29 cellular contexts compared by ENCODE assay signal in the genomic region with DNA sequence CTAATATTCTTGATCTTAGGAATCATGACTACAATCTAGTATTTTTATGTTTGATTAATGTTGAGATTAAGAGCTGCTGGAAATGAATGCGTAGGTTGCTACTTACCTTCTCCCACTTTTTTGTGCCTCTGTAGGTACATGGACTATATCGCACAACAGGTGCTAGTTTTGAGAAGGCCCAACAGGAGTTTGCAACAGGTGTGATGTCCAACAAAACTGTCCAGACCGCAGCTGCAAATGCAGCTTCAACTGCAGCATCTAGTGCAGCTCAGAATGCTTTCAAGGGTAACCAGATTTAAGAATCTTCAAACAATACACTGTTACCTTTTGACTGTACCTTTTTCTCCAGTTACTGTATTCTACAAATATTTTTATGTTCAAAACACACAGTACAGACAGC.
"Had no signal": no experiment of that assay in that cellular context is flagged by ENCODE, and none has a peak within 500 bp of the region (broad histone marks: within the 10 kb centered on the region; RNA-seq: fewer than 3 reads in every experiment).

No MANE protein-coding gene starts in this region.

- H3K9me3 ChIP-seq: colonic mucosa, esophagus muscularis mucosa, esophagus squamous epithelium, gastrocnemius medialis, gastroesophageal sphincter, heart left ventricle, heart right ventricle had no signal

- DNase-seq: colonic mucosa; cortex of kidney; dermis blood vessel endothelial cell; dorsolateral prefrontal cortex; effector CD4-positive, alpha-beta T cell; effector CD8-positive, alpha-beta T cell; effector memory CD4-positive, alpha-beta T cell; effector memory CD8-positive, alpha-beta T cell; endodermal cell; erythroblast; esophagus squamous epithelium; foreskin fibroblast; foreskin keratinocyte; foreskin melanocyte; gastrocnemius medialis; glutamatergic neuron; head of caudate nucleus; heart left ventricle; heart right ventricle had no signal

- H3K4me1 Mint-ChIP-seq: endodermal cell had no signal

- ATAC-seq: effector memory CD8-positive, alpha-beta T cell; esophagus mucosa; foreskin keratinocyte; gastrocnemius medialis; gastroesophageal sphincter; heart left ventricle; heart right ventricle had no signal

- H3K27ac ChIP-seq: colonic mucosa, coronary artery, dorsolateral prefrontal cortex, epithelial cell of prostate, esophagus muscularis mucosa, esophagus squamous epithelium, foreskin keratinocyte, gastrocnemius medialis, gastroesophageal sphincter, heart left ventricle, heart right ventricle had no signal

- H3K27ac Mint-ChIP-seq: dendritic cell treated with granulocyte-macrophage colony-stimulating factor and Interleukin-4, amounts not matched to agents 40 ng/mL and 50 ng/mL, for 4 days; effector memory CD8-positive, alpha-beta T cell; endodermal cell had no signal

- H3K27me3 ChIP-seq: colonic mucosa, dorsolateral prefrontal cortex, esophagus muscularis mucosa, esophagus squamous epithelium, foreskin keratinocyte, gastrocnemius medialis, gastroesophageal sphincter, heart left ventricle, heart right ventricle had no signal

- H3K27me3 Mint-ChIP-seq: dendritic cell treated with granulocyte-macrophage colony-stimulating factor and Interleukin-4, amounts not matched to agents 40 ng/mL and 50 ng/mL, for 4 days; effector memory CD8-positive, alpha-beta T cell had no signal

- H3K36me3 ChIP-seq: colonic mucosa, gastrocnemius medialis had no signal

- FAIRE-seq: colon, endometrium, endothelial cell of umbilical vein, frontal cortex had no signal

- H3K4me3 Mint-ChIP-seq: dendritic cell treated with granulocyte-macrophage colony-stimulating factor and Interleukin-4, amounts not matched to agents 40 ng/mL and 50 ng/mL, for 4 days; effector memory CD8-positive, alpha-beta T cell; endodermal cell had no signal

- H3K4me1 ChIP-seq: colonic mucosa, esophagus muscularis mucosa, esophagus squamous epithelium, foreskin keratinocyte, gastrocnemius medialis, gastroesophageal sphincter, heart left ventricle, heart right ventricle had no signal

- H3K4me3 ChIP-seq: colonic mucosa, coronary artery, dorsolateral prefrontal cortex, esophagus muscularis mucosa, esophagus squamous epithelium, gastrocnemius medialis, gastroesophageal sphincter, heart left ventricle, heart right ventricle had no signal

- H3K9me3 Mint-ChIP-seq: dendritic cell treated with granulocyte-macrophage colony-stimulating factor and Interleukin-4, amounts not matched to agents 40 ng/mL and 50 ng/mL, for 4 days; effector memory CD8-positive, alpha-beta T cell; endodermal cell had no signal
